ENCODE assay signal across 1 cellular context in the genomic region with DNA sequence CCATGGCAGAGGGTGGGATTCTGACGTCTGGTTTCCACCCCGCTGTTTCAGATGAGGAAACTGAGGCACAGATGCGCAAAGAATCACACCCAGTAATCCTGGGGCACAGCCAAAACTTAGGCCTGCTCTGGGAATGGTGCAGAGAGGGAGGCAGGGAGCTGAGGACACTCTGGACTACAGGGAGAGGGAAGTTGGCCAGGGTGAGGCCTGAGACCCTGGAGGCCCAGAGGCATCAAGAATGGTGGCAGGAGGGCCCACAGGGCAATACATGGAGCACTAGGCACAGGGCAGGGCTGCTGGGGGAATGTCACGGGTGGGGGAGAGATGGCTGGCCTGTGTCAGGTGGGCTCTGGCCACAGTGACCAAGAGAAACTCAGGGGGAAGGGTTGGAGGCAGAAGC.
TF ChIP-seq lines count a peak whose summit lies in the region.

No MANE protein-coding gene starts in this region.

TF ChIP-seq in HEK293, 187 proteins besides CTCF, POLR2A, EP300 and RAD21 (continued from another document):
- TF ChIP-seq, protein P1, sequence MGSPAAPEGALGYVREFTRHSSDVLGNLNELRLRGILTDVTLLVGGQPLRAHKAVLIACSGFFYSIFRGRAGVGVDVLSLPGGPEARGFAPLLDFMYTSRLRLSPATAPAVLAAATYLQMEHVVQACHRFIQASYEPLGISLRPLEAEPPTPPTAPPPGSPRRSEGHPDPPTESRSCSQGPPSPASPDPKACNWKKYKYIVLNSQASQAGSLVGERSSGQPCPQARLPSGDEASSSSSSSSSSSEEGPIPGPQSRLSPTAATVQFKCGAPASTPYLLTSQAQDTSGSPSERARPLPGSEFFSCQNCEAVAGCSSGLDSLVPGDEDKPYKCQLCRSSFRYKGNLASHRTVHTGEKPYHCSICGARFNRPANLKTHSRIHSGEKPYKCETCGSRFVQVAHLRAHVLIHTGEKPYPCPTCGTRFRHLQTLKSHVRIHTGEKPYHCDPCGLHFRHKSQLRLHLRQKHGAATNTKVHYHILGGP (tag by site-specific recombination; IDR thresholded peaks at IDR 0.05) = no peak
- TF ChIP-seq ZSCAN16 (tag by site-specific recombination; IDR thresholded peaks at IDR 0.05) = no peak
- TF ChIP-seq, protein P2, sequence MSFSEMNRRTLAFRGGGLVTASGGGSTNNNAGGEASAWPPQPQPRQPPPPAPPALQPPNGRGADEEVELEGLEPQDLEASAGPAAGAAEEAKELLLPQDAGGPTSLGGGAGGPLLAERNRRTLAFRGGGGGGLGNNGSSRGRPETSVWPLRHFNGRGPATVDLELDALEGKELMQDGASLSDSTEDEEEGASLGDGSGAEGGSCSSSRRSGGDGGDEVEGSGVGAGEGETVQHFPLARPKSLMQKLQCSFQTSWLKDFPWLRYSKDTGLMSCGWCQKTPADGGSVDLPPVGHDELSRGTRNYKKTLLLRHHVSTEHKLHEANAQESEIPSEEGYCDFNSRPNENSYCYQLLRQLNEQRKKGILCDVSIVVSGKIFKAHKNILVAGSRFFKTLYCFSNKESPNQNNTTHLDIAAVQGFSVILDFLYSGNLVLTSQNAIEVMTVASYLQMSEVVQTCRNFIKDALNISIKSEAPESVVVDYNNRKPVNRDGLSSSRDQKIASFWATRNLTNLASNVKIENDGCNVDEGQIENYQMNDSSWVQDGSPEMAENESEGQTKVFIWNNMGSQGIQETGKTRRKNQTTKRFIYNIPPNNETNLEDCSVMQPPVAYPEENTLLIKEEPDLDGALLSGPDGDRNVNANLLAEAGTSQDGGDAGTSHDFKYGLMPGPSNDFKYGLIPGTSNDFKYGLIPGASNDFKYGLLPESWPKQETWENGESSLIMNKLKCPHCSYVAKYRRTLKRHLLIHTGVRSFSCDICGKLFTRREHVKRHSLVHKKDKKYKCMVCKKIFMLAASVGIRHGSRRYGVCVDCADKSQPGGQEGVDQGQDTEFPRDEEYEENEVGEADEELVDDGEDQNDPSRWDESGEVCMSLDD (tag by site-specific recombination; IDR thresholded peaks at IDR 0.05) = peak; percentile 10; the same call in 1 of the 2 replicates
TF ChIP-seq in HEK293: peak in this region for 2.
